ENCODE assay signal across 1 cellular context in the genomic region with DNA sequence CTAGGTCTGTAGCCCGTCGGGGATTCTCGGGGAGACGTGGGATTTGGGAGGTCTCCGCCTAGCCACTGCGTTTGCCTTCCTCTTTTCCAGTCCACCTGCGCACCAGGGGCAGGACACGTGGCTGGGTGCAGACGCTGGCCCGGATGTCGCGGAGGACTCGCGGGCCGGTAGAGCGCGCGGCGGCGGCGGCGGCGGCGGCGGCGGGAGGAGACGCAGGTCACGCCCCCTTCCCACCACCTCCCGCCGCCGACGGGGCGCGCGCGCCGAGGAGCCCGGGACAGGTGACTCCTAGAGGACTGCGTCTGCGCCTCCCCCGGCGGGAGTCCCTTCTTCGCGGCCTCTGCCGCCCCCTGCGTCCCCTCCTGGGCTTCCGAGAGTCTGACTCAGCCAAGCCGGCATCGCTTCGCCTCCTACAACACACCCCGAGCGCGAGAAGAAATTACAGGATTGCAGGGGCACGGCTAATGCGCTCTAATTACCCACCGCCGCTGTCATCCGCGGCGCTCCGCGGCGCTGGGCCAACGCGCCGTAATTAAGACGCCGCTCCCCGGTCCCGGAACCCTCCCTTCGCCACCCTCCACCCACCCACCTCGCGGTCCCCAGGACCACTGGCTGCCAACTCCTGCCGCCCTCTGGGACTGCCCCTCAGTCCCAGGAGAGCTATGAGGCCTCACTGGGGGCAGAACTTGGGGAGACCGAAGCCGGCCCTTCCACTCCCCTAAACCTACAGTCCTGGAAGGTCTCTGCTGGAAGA.
TF ChIP-seq lines count a peak whose summit lies in the region.

No MANE protein-coding gene starts in this region.

TF ChIP-seq in HepG2, 621 proteins besides CTCF, POLR2A, EP300 and RAD21 (continued from another document):
- TF ChIP-seq, protein P1, sequence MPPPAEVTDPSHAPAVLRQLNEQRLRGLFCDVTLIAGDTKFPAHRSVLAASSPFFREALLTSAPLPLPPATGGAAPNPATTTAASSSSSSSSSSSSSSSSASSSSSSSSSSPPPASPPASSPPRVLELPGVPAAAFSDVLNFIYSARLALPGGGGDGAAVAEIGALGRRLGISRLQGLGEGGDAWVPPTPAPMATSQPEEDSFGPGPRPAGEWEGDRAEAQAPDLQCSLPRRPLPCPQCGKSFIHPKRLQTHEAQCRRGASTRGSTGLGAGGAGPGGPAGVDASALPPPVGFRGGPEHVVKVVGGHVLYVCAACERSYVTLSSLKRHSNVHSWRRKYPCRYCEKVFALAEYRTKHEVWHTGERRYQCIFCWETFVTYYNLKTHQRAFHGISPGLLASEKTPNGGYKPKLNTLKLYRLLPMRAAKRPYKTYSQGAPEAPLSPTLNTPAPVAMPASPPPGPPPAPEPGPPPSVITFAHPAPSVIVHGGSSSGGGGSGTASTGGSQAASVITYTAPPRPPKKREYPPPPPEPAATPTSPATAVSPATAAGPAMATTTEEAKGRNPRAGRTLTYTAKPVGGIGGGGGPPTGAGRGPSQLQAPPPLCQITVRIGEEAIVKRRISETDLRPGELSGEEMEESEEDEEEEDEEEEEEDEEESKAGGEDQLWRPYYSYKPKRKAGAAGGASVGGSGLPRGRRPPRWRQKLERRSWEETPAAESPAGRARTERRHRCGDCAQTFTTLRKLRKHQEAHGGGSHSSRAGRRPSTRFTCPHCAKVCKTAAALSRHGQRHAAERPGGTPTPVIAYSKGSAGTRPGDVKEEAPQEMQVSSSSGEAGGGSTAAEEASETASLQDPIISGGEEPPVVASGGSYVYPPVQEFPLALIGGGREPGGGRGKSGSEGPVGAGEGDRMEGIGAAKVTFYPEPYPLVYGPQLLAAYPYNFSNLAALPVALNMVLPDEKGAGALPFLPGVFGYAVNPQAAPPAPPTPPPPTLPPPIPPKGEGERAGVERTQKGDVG (CRISPR knock-in tag; IDR thresholded peaks at IDR 0.05; ENCODE audit: borderline replicate concordance) = 0 out of 2 replicates have a peak, but pooled peaks have one; percentile 30
- peak; percentile 44; the same call in 1 of the 2 replicates for TF ChIP-seq HOXA3 (CRISPR knock-in tag; IDR thresholded peaks at IDR 0.05)
- TF ChIP-seq TSC22D2 (CRISPR knock-in tag; IDR thresholded peaks at IDR 0.05; ENCODE audit: borderline replicate concordance) = no peak
- TF ChIP-seq, protein P2, sequence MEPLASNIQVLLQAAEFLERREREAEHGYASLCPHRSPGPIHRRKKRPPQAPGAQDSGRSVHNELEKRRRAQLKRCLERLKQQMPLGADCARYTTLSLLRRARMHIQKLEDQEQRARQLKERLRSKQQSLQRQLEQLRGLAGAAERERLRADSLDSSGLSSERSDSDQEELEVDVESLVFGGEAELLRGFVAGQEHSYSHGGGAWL (CRISPR knock-in tag; IDR thresholded peaks at IDR 0.05) = 0 out of 2 replicates have a peak, but pooled peaks have one; percentile 20
- no peak for TF ChIP-seq ZNF333 (CRISPR knock-in tag; IDR thresholded peaks at IDR 0.05; ENCODE audit: borderline replicate concordance)
- TF ChIP-seq, protein P3, sequence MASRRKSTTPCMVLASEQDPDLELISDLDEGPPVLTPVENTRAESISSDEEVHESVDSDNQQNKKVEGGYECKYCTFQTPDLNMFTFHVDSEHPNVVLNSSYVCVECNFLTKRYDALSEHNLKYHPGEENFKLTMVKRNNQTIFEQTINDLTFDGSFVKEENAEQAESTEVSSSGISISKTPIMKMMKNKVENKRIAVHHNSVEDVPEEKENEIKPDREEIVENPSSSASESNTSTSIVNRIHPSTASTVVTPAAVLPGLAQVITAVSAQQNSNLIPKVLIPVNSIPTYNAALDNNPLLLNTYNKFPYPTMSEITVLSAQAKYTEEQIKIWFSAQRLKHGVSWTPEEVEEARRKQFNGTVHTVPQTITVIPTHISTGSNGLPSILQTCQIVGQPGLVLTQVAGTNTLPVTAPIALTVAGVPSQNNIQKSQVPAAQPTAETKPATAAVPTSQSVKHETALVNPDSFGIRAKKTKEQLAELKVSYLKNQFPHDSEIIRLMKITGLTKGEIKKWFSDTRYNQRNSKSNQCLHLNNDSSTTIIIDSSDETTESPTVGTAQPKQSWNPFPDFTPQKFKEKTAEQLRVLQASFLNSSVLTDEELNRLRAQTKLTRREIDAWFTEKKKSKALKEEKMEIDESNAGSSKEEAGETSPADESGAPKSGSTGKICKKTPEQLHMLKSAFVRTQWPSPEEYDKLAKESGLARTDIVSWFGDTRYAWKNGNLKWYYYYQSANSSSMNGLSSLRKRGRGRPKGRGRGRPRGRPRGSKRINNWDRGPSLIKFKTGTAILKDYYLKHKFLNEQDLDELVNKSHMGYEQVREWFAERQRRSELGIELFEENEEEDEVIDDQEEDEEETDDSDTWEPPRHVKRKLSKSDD (CRISPR knock-in tag; IDR thresholded peaks at IDR 0.05; ENCODE audit: low read depth) = 0 out of 2 replicates have a peak, but pooled peaks have one; percentile 18
- no peak for TF ChIP-seq HHEX (CRISPR knock-in tag; IDR thresholded peaks at IDR 0.05)
- no peak for TF ChIP-seq TBP (CRISPR knock-in tag; IDR thresholded peaks at IDR 0.05)
- TF ChIP-seq HDAC1 (CRISPR knock-in tag; IDR thresholded peaks at IDR 0.05) = no peak
- TF ChIP-seq XRCC5 (optimal IDR thresholded peaks at IDR 0.05; ENCODE audit: low read length) = no peak
- TF ChIP-seq, protein P4, sequence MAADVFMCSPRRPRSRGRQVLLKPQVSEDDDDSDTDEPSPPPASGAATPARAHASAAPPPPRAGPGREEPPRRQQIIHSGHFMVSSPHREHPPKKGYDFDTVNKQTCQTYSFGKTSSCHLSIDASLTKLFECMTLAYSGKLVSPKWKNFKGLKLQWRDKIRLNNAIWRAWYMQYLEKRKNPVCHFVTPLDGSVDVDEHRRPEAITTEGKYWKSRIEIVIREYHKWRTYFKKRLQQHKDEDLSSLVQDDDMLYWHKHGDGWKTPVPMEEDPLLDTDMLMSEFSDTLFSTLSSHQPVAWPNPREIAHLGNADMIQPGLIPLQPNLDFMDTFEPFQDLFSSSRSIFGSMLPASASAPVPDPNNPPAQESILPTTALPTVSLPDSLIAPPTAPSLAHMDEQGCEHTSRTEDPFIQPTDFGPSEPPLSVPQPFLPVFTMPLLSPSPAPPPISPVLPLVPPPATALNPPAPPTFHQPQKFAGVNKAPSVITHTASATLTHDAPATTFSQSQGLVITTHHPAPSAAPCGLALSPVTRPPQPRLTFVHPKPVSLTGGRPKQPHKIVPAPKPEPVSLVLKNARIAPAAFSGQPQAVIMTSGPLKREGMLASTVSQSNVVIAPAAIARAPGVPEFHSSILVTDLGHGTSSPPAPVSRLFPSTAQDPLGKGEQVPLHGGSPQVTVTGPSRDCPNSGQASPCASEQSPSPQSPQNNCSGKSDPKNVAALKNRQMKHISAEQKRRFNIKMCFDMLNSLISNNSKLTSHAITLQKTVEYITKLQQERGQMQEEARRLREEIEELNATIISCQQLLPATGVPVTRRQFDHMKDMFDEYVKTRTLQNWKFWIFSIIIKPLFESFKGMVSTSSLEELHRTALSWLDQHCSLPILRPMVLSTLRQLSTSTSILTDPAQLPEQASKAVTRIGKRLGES (CRISPR knock-in tag; IDR thresholded peaks at IDR 0.05; ENCODE audit: borderline replicate concordance) = no peak
- TF ChIP-seq ZNF607 (CRISPR knock-in tag; IDR thresholded peaks at IDR 0.05; ENCODE audit: borderline replicate concordance) = 0 out of 2 replicates have a peak, but pooled peaks have one; percentile 49
- no peak for TF ChIP-seq ZMYM4 (CRISPR knock-in tag; IDR thresholded peaks at IDR 0.05)
